In the genomic region with DNA sequence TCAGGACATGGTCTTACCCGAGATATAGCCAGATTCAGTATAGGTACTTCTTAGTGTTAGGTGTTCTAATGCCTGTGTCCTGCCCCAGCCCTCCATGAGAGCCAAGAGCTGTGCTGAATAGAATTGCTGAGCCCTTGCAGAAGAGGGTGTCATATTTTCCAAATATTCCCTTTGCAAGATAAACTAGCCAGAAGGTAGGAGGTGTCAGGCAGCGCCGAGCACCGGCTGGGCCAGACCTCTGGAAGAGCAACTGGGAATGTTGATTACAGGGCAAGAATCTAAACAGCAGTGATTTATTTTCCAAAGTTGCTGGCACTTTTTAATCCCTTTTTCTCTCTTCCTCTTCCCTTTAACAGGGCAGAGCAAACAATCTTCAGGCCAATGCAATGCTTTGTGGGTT, we compare ENCODE assay signal across 17 cellular contexts. TPM values are rescaled to one million over a fixed set of nuclear protein-coding genes. Genes with fewer than 3 reads are reported as not detected.
A peak's percentile ranks its signal among the peaks of the same experiment; 100 is the strongest.
DNase-seq lines count a peak whose midpoint lies in the region; ATAC-seq and TF ChIP-seq lines count a peak whose summit lies in the region.
"Had no signal": no experiment of that assay in that cellular context is flagged by ENCODE, and none has a peak within 500 bp of the region (broad histone marks: within the 10 kb centered on the region; RNA-seq: fewer than 3 reads in every experiment).

No MANE protein-coding gene starts in this region.

- no peak overlapping the region for H3K4me3 Mint-ChIP-seq in Calu3 (ENCODE audit: low read depth, unreplicated experiment)

- CTCF ChIA-PET in Calu3 (lab: Charles Lee) = no interaction called here

- DNase-seq in Calu3 (no peak), MV-4-11 (lab: John Stamatoyannopoulos, UW) (peak; percentile 15), left cardiac atrium (peak; percentile 39), SIG-M5 (lab: John Stamatoyannopoulos, UW) (no peak), brain microvascular endothelial cell (no peak)
- DNase-seq: activated CD4-positive, CD25-positive, alpha-beta regulatory T cell treated with anti-CD3 and anti-CD28 coated beads, Interleukin-2, amount 50 U/mL, for 72 hours; activated T-cell treated with anti-CD3 and anti-CD28 coated beads, Interleukin-2, amount 50 U/mL, for 48 hours; amygdala; cortex of kidney; GDM1; NCI-H1417 treated with DMSO at 0.1 percent for 48 hours; stimulated activated CD4-positive, alpha-beta T cell treated with anti-CD3 and anti-CD28 coated beads, Interleukin-12 subunit alpha, Interleukin-12 subunit beta, amount 100 ng/mL, for 4 hours; T-helper 1 cell had no signal

- peak overlapping the region; percentile 53 for H3K27ac Mint-ChIP-seq in Calu3 (ENCODE audit: unreplicated experiment)

- H3K4me2 ChIP-seq in parathyroid adenoma (ENCODE audit: low read length) = no peak overlapping the region

- peak overlapping the region; percentile 95 for H3K27ac ChIP-seq in parathyroid adenoma
- H3K27ac ChIP-seq in brain microvascular endothelial cell = no peak overlapping the region
- H3K27ac ChIP-seq: tibial nerve had no signal

- no peaks in the 10 kb centered on the region for H3K9me3 Mint-ChIP-seq in Calu3 (ENCODE audit: low read depth, unreplicated experiment)

- H3K4me1 ChIP-seq in parathyroid adenoma = peaks cover 44% of the 10 kb centered on the region

- H3K36me3 ChIP-seq in parathyroid adenoma (ENCODE audit: control insufficient read depth, insufficient read depth, low read length) (no peaks in the 10 kb centered on the region), brain microvascular endothelial cell (replicated peaks) (no peaks in the 10 kb centered on the region)
- H3K36me3 ChIP-seq: BLaER1, tibial nerve had no signal

- ATAC-seq in left cardiac atrium (peak; percentile 53 to 57), HG03457 (IDR thresholded peaks at IDR 0.05; ENCODE audit: unreplicated experiment) (no peak)

- no peaks in the 10 kb centered on the region for H3K27me3 Mint-ChIP-seq in Calu3 (ENCODE audit: unreplicated experiment)

- in situ Hi-C loops in brain microvascular endothelial cell (cut with HindIII; ENCODE audit: low pct_ligation_motif_present, low sequenced_read_pairs) = no loop called here

- peak overlapping the region; percentile 31 for H2AFZ ChIP-seq in parathyroid adenoma

- no peaks in the 10 kb centered on the region for H3K27me3 ChIP-seq in parathyroid adenoma (ENCODE audit: control insufficient read depth, insufficient read depth, low read length)
- no peaks in the 10 kb centered on the region for H3K27me3 ChIP-seq in brain microvascular endothelial cell (replicated peaks)
- H3K27me3 ChIP-seq: BLaER1, tibial nerve had no signal

- peaks cover 19% of the 10 kb centered on the region for H3K4me1 Mint-ChIP-seq in Calu3 (ENCODE audit: low read depth, unreplicated experiment)

- H3K4me3 ChIP-seq in parathyroid adenoma (ENCODE audit: low read depth, low read length) (no peak overlapping the region), brain microvascular endothelial cell (ENCODE audit: low read depth, low read length) (no peak overlapping the region)
- H3K4me3 ChIP-seq: BLaER1, tibial nerve had no signal

- TF ChIP-seq CTCF in Calu3 (IDR thresholded peaks at IDR 0.05; ENCODE audit: unreplicated experiment) = no peak
- no peak for TF ChIP-seq CTCF in parathyroid adenoma (IDR thresholded peaks at IDR 0.05)
- TF ChIP-seq CTCF in brain microvascular endothelial cell (IDR thresholded peaks at IDR 0.05; ENCODE audit: low read depth, low read length, missing control alignments) = no peak

- no TSS peak for BruUV-seq in Calu3 (replicated peaks; lab: Mats Ljungman, UMichigan)

- intact Hi-C loops in Calu3 (cut with micrococcal nuclease; ENCODE audit: unreplicated experiment) = no loop called here
- intact Hi-C loops in left cardiac atrium (cut with DNase I) = loop anchor here in 1 of 2 donors (10.0 kb wide), 1 partner anchor 61 kb away; no protein-coding TSS in a partner anchor

- no peaks in the 10 kb centered on the region for H3K9me3 ChIP-seq in parathyroid adenoma (ENCODE audit: control insufficient read depth, low read length)
- H3K9me3 ChIP-seq: BLaER1, tibial nerve had no signal

- peaks cover 10% of the 10 kb centered on the region for H3K36me3 Mint-ChIP-seq in Calu3 (ENCODE audit: insufficient read depth, unreplicated experiment)

- no peak overlapping the region for H3K9ac ChIP-seq in parathyroid adenoma
- H3K9ac ChIP-seq: BLaER1 had no signal

- no peaks in the 10 kb centered on the region for H3K79me2 ChIP-seq in parathyroid adenoma

RNA-seq across cellular contexts. Expression of gene EZR, which starts 37.1 kb away (rescaled TPM):
- total RNA-seq in Calu3 (2022) (935 and 954 TPM in 2 replicates), left cardiac atrium (100 to 1,000 TPM; 140 to 217 TPM)

Comparison
In these comparisons a context has a peak if more than half of its experiments do, and no peak if none do; other contexts are left out.
1. DNase-seq: peak in MV-4-11 (single experiment) and left cardiac atrium (single experiment); none in Calu3 (single experiment), SIG-M5 (single experiment) and brain microvascular endothelial cell (single experiment).